In genomic region chr1:194512957-194513356, GRCh38 we compare ENCODE assay signal across 14 cellular contexts.
"Had no signal": no experiment of that assay in that cellular context is flagged by ENCODE, and none has a peak within 500 bp of the region (broad histone marks: within the 10 kb centered on the region; RNA-seq: fewer than 3 reads in every experiment).

No MANE protein-coding gene starts in this region.

- DNase-seq: activated CD4-positive, alpha-beta T cell treated with anti-CD3 and anti-CD28 coated beads for 4 hours; activated CD8-positive, alpha-beta memory T cell treated with anti-CD3 and anti-CD28 coated beads, Interleukin-2, amount 50 U/mL, for 48 hours; activated CD8-positive, alpha-beta T cell treated with anti-CD3 and anti-CD28 coated beads, Interleukin-2, amount 10 ng/mL, durations not matched to agents 7 days and 5 days; activated naive CD4-positive, alpha-beta T cell; dorsolateral prefrontal cortex; immature natural killer cell; left cardiac atrium; mammary epithelial cell; mucosa of descending colon; natural killer cell; right lobe of liver; stimulated activated CD4-positive, alpha-beta T cell treated with anti-CD3 and anti-CD28 coated beads, Interleukin-2, amount 100 ng/mL, for 24 hours; stimulated activated naive CD4-positive, alpha-beta T cell treated with Interleukin-2 at 50 U/mL for 16 hours had no signal

- ATAC-seq: activated CD8-positive, alpha-beta T cell treated with anti-CD3 and anti-CD28 coated beads, Interleukin-2, amount 10 ng/mL, durations not matched to agents 7 days and 5 days; esophagus mucosa; mucosa of descending colon; natural killer cell; right lobe of liver had no signal
